ENCODE assay signal across 18 cellular contexts in genomic region chr2:95642360-95642759, GRCh38. TPM values are rescaled to one million over a fixed set of nuclear protein-coding genes. Genes with fewer than 3 reads are reported as not detected.
"Had no signal": no experiment of that assay in that cellular context is flagged by ENCODE, and none has a peak within 500 bp of the region (broad histone marks: within the 10 kb centered on the region; RNA-seq: fewer than 3 reads in every experiment).

No MANE protein-coding gene starts in this region.

RNA-seq across cellular contexts. Expression of gene TRIM43, which starts 50.6 kb away (rescaled TPM):
- total RNA-seq: colonic mucosa; endodermal cell; esophagus mucosa; foreskin keratinocyte; heart right ventricle; left lobe of liver; liver; lung; mucosa of gallbladder; naive thymus-derived CD8-positive, alpha-beta T cell; osteocyte; right atrium auricular region; sciatic nerve; thoracic aorta; transverse colon; upper lobe of right lung; vagina had no signal
- polyA plus RNA-seq: foreskin keratinocyte; heart right ventricle; liver; lung; naive thymus-derived CD8-positive, alpha-beta T cell; small intestine had no signal
